1 cellular context compared by ENCODE assay signal in the genomic region with DNA sequence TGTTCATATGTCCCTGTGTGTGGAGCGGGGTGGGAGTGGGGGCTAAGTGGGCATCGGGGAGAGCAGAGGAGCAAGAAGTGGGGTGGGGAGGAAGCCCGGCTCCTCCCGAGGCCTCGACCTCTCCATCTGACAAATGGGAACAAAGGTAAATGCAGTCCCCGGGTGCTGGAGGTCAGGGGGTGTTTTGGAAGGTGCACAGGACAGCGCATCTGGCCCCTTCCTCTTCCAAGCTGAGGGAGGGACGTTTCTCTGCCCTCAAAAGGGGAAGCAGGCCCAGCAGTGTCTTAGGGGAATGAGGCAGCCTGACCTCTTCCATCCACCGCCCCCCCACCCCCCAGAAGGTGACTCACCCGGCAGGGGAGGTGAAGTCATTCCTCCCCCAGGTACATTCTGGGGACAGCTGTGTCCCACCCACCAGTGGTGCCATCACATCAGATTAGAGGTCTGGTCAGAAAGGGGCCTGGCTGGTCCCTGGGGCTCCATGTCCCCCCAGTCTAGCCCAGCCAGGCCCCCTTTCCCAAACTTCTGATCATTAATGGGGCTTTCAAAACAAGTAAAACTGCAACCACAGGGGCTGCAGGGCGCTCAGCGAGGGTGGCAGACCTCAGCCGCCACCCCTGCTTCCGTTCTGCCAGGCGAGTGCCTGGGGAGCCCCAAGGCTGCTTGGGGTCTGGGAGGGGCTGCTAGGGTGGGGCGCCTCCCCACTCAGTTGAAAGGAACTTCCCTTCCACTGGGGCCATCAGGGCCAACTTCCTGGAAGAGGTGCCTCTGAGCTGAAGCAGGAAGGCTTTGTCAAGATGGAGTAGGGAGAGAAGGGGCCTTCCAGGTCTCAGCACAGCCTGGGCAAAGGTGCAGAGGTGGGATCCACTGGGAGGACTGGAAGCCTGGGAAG.
A peak's percentile ranks its signal among the peaks of the same experiment; 100 is the strongest.
TF ChIP-seq lines count a peak whose summit lies in the region.

No MANE protein-coding gene starts in this region.

TF ChIP-seq in endothelial cell of umbilical vein, 7 proteins besides CTCF, POLR2A, EP300 and RAD21:
- TF ChIP-seq MYC (IDR thresholded peaks at IDR 0.05; ENCODE audit: low read depth, low read length), result no peak
- peak; percentile 59 for TF ChIP-seq FOS (IDR thresholded peaks at IDR 0.05; ENCODE audit: borderline replicate concordance, insufficient read depth, low read length)
- TF ChIP-seq, protein P1, sequence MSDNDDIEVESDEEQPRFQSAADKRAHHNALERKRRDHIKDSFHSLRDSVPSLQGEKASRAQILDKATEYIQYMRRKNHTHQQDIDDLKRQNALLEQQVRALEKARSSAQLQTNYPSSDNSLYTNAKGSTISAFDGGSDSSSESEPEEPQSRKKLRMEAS (IDR thresholded peaks at IDR 0.05; ENCODE audit: insufficient read depth, insufficient read length), result no peak
- no peak for TF ChIP-seq EZH2 (IDR thresholded peaks at IDR 0.05; ENCODE audit: borderline replicate concordance, low read depth, low read length, severe bottlenecking)
- no peak for TF ChIP-seq POLR2AphosphoS5 (IDR thresholded peaks at IDR 0.05; ENCODE audit: insufficient read depth, low read depth, low read length)
- no peak for TF ChIP-seq GATA2 (IDR thresholded peaks at IDR 0.05; ENCODE audit: insufficient read depth, insufficient read length, low read depth, low read length)
